8 cellular contexts compared by ENCODE assay signal in the genomic region with DNA sequence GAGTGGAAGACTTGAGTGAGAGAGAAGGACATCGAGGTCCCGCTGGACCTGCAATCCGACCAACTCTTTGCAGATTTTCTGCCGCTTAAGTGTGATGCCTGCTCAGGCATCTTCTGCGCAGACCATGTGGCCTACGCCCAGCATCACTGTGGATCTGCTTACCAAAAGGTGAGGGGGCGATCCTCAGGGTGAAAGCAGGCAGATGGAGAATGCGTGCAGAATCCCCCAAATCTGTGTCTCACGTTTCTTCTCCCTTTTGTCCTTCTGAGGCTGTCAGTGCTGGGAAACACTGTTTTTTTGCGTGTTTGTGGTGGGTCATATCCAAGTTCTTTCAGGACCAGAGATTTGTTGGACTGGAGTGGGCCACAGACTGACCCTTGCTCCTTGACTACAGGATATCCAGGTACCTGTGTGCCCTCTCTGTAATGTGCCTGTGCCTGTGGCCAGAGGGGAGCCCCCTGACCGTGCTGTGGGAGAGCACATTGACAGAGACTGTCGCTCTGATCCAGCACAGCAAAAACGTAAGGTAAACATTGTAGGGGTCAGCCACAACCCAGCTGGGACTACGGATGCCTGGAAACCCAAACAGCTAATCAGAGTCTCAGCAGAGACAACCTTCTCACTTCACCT. TPM values are rescaled to one million over a fixed set of nuclear protein-coding genes. Genes with fewer than 3 reads are reported as not detected.
DNase-seq lines count a peak whose midpoint lies in the region; ATAC-seq and TF ChIP-seq lines count a peak whose summit lies in the region.

No MANE protein-coding gene starts in this region.

- no peaks in the 10 kb centered on the region for H3K9me3 ChIP-seq in PC-3 (ENCODE audit: low read length)
- H3K9me3 ChIP-seq in neural cell (ENCODE audit: low read length) = no peaks in the 10 kb centered on the region

- no peak for TF ChIP-seq RAD21 in neural cell (conservative IDR thresholded peaks at IDR 0.05)

- POLR2A ChIA-PET in PC-3 (lab: Charles Lee; ENCODE audit: unreplicated experiment) = interaction anchor here (0.7 kb wide), 1 partner anchor 12 kb away, joined by 3 read pairs; no protein-coding TSS in a partner anchor

- BruUV-seq in PC-3 (replicated peaks; lab: Mats Ljungman, UMichigan) = TSS peak; percentile 76

- peaks cover 14% of the 10 kb centered on the region for H3K36me3 Mint-ChIP-seq in endothelial cell (ENCODE audit: low read depth, unreplicated experiment)

- intact Hi-C loops in PC-3 (cut with micrococcal nuclease) = loop anchor here (1.0 kb wide), 2 partner anchors 10 to 47 kb away; a partner anchor contains a TSS

- H3K36me3 ChIP-seq in PC-3 (ENCODE audit: low read depth, low read length) = no peaks in the 10 kb centered on the region; the same call in 1 of the 2 replicates
- H3K36me3 ChIP-seq in neural cell (ENCODE audit: insufficient read depth, low read length) = no peaks in the 10 kb centered on the region

- CTCF ChIA-PET in PC-3 (lab: Charles Lee) = no interaction called here

- H3K9me3 Mint-ChIP-seq in endothelial cell (ENCODE audit: unreplicated experiment) = no peaks in the 10 kb centered on the region

- peak overlapping the region; percentile 83 for H3K4me3 Mint-ChIP-seq in endothelial cell (ENCODE audit: unreplicated experiment)

- H2AFZ ChIP-seq in PC-3 (ENCODE audit: low read length) (peak overlapping the region; percentile 61), neural cell (ENCODE audit: low read depth, low read length) (peak overlapping the region; percentile 40)

- H3K4me3 ChIP-seq in PC-3 (ENCODE audit: low read length) (peak overlapping the region; percentile 66), neural cell (ENCODE audit: low read length) (peak overlapping the region; percentile 78)

- H3K27ac Mint-ChIP-seq in endothelial cell (ENCODE audit: unreplicated experiment) = no peak overlapping the region

- no peaks in the 10 kb centered on the region for H3K27me3 ChIP-seq in PC-3 (ENCODE audit: low read length)
- H3K27me3 ChIP-seq in neural cell (ENCODE audit: insufficient read depth, low read depth, low read length) = no peaks in the 10 kb centered on the region

- H3K27me3 Mint-ChIP-seq in endothelial cell (ENCODE audit: unreplicated experiment) = peaks cover 9% of the 10 kb centered on the region

- H3K4me1 ChIP-seq in PC-3 (ENCODE audit: insufficient read depth, low read length) = peaks cover 20% of the 10 kb centered on the region

- H3K9ac ChIP-seq in PC-3 (ENCODE audit: low read length) (peak overlapping the region; percentile 56), neural cell (ENCODE audit: low read length) (peak overlapping the region; percentile 90)

- H3F3A ChIP-seq in PC-3 (ENCODE audit: low read length, unreplicated experiment) = no peaks in the 10 kb centered on the region
- no peaks in the 10 kb centered on the region for H3F3A ChIP-seq in neural cell (ENCODE audit: insufficient read depth, low read length, poor library complexity, severe bottlenecking)

- ATAC-seq in PC-3 = peak; percentile 26
- ATAC-seq in GM21515 (IDR thresholded peaks at IDR 0.05; ENCODE audit: unreplicated experiment) = no peak
- ATAC-seq in HG03159 (IDR thresholded peaks at IDR 0.05; ENCODE audit: unreplicated experiment) = no peak

- H3K27ac ChIP-seq in C4-2B (peak overlapping the region; percentile 77), PC-3 (ENCODE audit: low read length) (peak overlapping the region; percentile 8), neural cell (ENCODE audit: low read length) (peak overlapping the region; percentile 96)

- H3K4me2 ChIP-seq in PC-3 (ENCODE audit: low read length) = peak overlapping the region; percentile 96
- H3K4me2 ChIP-seq in neural cell (ENCODE audit: low read length) = peak overlapping the region; percentile 95

- peaks cover 5% of the 10 kb centered on the region; the same call in 1 of the 2 replicates for H3K79me2 ChIP-seq in PC-3 (ENCODE audit: low read length)
- H3K79me2 ChIP-seq in neural cell (replicated peaks; ENCODE audit: insufficient read depth, low read length) = no peaks in the 10 kb centered on the region

- no peak for TF ChIP-seq EP300 in neural cell (conservative IDR thresholded peaks at IDR 0.05; ENCODE audit: poor library complexity, severe bottlenecking)

- no peaks in the 10 kb centered on the region for H4K20me1 ChIP-seq in PC-3 (ENCODE audit: low read length)
- H4K20me1 ChIP-seq in neural cell (ENCODE audit: insufficient read depth) = no peaks in the 10 kb centered on the region

- no peak for TF ChIP-seq CTCF in C4-2B (conservative IDR thresholded peaks at IDR 0.05)
- TF ChIP-seq CTCF in PC-3 (conservative IDR thresholded peaks at IDR 0.05; ENCODE audit: low read depth, low read length) = no peak
- TF ChIP-seq CTCF in endothelial cell (IDR thresholded peaks at IDR 0.05; ENCODE audit: unreplicated experiment) = no peak
- TF ChIP-seq CTCF in neural cell (IDR thresholded peaks at IDR 0.05; ENCODE audit: poor library complexity, severe bottlenecking) = no peak

- peaks cover 17% of the 10 kb centered on the region for H3K4me1 Mint-ChIP-seq in endothelial cell (ENCODE audit: unreplicated experiment)

- DNase-seq in PC-3 = no peak
- DNase-seq in endothelial cell (ENCODE audit: low spot score) = no peak
- DNase-seq in NCI-H1105 (lab: John Stamatoyannopoulos, UW) = no peak
- DNase-seq in OCI-M1 (lab: John Stamatoyannopoulos, UW) = no peak

- H3K9me2 ChIP-seq in PC-3 (replicated peaks; ENCODE audit: low read length) = no peaks in the 10 kb centered on the region
- H3K9me2 ChIP-seq in neural cell (ENCODE audit: insufficient read depth, low read length) = no peaks in the 10 kb centered on the region

TF ChIP-seq in neural cell, 6 proteins besides CTCF, POLR2A, EP300 and RAD21:
- peak; percentile 63 for TF ChIP-seq MXI1 (conservative IDR thresholded peaks at IDR 0.05; ENCODE audit: poor library complexity, severe bottlenecking)
- TF ChIP-seq EZH2 (IDR thresholded peaks at IDR 0.05; ENCODE audit: borderline replicate concordance, insufficient read depth, low read length, poor library complexity, severe bottlenecking) = no peak
- TF ChIP-seq, protein P1, sequence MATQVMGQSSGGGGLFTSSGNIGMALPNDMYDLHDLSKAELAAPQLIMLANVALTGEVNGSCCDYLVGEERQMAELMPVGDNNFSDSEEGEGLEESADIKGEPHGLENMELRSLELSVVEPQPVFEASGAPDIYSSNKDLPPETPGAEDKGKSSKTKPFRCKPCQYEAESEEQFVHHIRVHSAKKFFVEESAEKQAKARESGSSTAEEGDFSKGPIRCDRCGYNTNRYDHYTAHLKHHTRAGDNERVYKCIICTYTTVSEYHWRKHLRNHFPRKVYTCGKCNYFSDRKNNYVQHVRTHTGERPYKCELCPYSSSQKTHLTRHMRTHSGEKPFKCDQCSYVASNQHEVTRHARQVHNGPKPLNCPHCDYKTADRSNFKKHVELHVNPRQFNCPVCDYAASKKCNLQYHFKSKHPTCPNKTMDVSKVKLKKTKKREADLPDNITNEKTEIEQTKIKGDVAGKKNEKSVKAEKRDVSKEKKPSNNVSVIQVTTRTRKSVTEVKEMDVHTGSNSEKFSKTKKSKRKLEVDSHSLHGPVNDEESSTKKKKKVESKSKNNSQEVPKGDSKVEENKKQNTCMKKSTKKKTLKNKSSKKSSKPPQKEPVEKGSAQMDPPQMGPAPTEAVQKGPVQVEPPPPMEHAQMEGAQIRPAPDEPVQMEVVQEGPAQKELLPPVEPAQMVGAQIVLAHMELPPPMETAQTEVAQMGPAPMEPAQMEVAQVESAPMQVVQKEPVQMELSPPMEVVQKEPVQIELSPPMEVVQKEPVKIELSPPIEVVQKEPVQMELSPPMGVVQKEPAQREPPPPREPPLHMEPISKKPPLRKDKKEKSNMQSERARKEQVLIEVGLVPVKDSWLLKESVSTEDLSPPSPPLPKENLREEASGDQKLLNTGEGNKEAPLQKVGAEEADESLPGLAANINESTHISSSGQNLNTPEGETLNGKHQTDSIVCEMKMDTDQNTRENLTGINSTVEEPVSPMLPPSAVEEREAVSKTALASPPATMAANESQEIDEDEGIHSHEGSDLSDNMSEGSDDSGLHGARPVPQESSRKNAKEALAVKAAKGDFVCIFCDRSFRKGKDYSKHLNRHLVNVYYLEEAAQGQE (IDR thresholded peaks at IDR 0.05; ENCODE audit: borderline replicate concordance) = no peak
- no peak for TF ChIP-seq POLR2AphosphoS5 (IDR thresholded peaks at IDR 0.05)

RNA-seq across cellular contexts. Expression of a gene that starts 0.8 kb away (rescaled TPM):
- total RNA-seq in PC-3 (2014; rRNA removed) (47.5 and 49.5 TPM in 2 replicates), endothelial cell (ENCODE audit: unreplicated experiment) (39.7 TPM)
- 73.6 and 101 TPM in 2 replicates for polyA plus RNA-seq in neural cell
- polyA minus RNA-seq in neural cell = 15.3 and 22.4 TPM in 2 replicates

RNA-seq across cellular contexts. Expression of a gene that starts 11.4 kb away (rescaled TPM):
- 21.1 and 23.9 TPM in 2 replicates for total RNA-seq in PC-3 (2014; rRNA removed)
- 11.4 TPM for total RNA-seq in endothelial cell (ENCODE audit: unreplicated experiment)
- polyA plus RNA-seq in neural cell = 28.1 and 37.0 TPM in 2 replicates
- 8.0 and 8.2 TPM in 2 replicates for polyA minus RNA-seq in neural cell

RNA-seq across cellular contexts. Expression of a gene that starts 22.1 kb away (rescaled TPM):
- total RNA-seq in PC-3 (2014; rRNA removed) (59.6 and 77.2 TPM in 2 replicates), endothelial cell (ENCODE audit: unreplicated experiment) (48.5 TPM)
- 25.6 and 26.2 TPM in 2 replicates for polyA plus RNA-seq in neural cell
- polyA minus RNA-seq in neural cell = 34.7 and 43.3 TPM in 2 replicates

RNA-seq across cellular contexts. Expression of a gene that starts 22.2 kb away (rescaled TPM):
- total RNA-seq in PC-3 (2014; rRNA removed) (67.9 and 78.5 TPM in 2 replicates), endothelial cell (ENCODE audit: unreplicated experiment) (43.8 TPM)
- polyA plus RNA-seq in neural cell = 185 and 204 TPM in 2 replicates
- polyA minus RNA-seq in neural cell = 45.5 and 49.7 TPM in 2 replicates

RNA-seq across cellular contexts. Expression of a gene that starts 29.3 kb away (rescaled TPM):
- total RNA-seq in PC-3 (2014; rRNA removed) (61.0 and 87.2 TPM in 2 replicates), endothelial cell (ENCODE audit: unreplicated experiment) (90.6 TPM)
- polyA plus RNA-seq in neural cell = 156 and 164 TPM in 2 replicates
- polyA minus RNA-seq in neural cell = 109 and 110 TPM in 2 replicates

Comparison
In these comparisons a context has a peak if more than half of its experiments do, and no peak if none do; other contexts are left out.
1. H3K27ac ChIP-seq: peak in every context shown above with its lines; median percentile 96 in neural cell; 77 in C4-2B; 8 in PC-3.